In the genomic region with DNA sequence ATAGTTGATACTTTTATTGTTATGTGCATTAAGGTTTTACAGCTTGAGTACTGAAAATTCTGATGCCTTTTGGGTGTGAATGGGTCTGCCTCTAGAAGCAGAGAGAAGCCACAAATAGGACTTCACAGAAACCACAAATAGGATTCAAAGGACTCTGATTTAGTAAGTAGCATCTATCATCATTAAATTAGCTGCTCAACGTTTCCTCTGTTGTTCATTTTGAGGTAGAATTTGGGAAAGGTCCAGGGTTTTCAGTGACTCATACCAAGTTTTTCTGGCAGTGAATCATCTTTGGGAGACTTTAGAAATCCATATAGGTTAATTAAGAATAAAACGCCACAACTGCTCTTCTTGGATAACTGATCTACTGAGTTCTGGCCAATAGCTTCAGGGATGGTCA, we compare ENCODE assay signal across 13 cellular contexts.
A peak's percentile ranks its signal among the peaks of the same experiment; 100 is the strongest.
DNase-seq lines count a peak whose midpoint lies in the region; ATAC-seq and TF ChIP-seq lines count a peak whose summit lies in the region.
"Had no signal": no experiment of that assay in that cellular context is flagged by ENCODE, and none has a peak within 500 bp of the region (broad histone marks: within the 10 kb centered on the region; RNA-seq: fewer than 3 reads in every experiment).

No MANE protein-coding gene starts in this region.

- DNase-seq in EL, result peak; percentile 70
- DNase-seq in PC-9, result peak; percentile 12 to 58
- DNase-seq in epithelial cell of esophagus (ENCODE audit: low read depth), result peak; percentile 80
- no peak for DNase-seq in omental fat pad (ENCODE audit: low spot score)
- DNase-seq in DMS79 (lab: John Stamatoyannopoulos, UW), result no peak
- DNase-seq: activated naive CD8-positive, alpha-beta T cell treated with anti-CD3 and anti-CD28 coated beads, Interleukin-2, amount 50 U/mL, for 24 hours; Caco-2; effector memory CD4-positive, alpha-beta T cell; NCI-H1048; stomach had no signal

- TF ChIP-seq EP300 in gastroesophageal sphincter (IDR thresholded peaks at IDR 0.05), result no peak

- no peak for TF ChIP-seq CTCF in PC-9 (conservative IDR thresholded peaks at IDR 0.05)
- TF ChIP-seq CTCF in epithelial cell of esophagus (IDR thresholded peaks at IDR 0.05; ENCODE audit: insufficient read depth, low read depth, low read length, missing control alignments), result no peak
- TF ChIP-seq CTCF in omental fat pad (IDR thresholded peaks at IDR 0.05), result no peak
- no peak for TF ChIP-seq CTCF in gastroesophageal sphincter (IDR thresholded peaks at IDR 0.05)

- H3F3A ChIP-seq in PC-9 (ENCODE audit: insufficient read depth, low read depth), result peaks cover 15% of the 10 kb centered on the region

- H3K27me3 ChIP-seq in PC-9 (ENCODE audit: insufficient read depth, low read depth) (no peaks in the 10 kb centered on the region), gastroesophageal sphincter (no peaks in the 10 kb centered on the region)
- H3K27me3 ChIP-seq: stomach had no signal

- peak; percentile 68 for ATAC-seq in omental fat pad (ENCODE audit: low FRiP score)
- no peak for ATAC-seq in GM21576 (IDR thresholded peaks at IDR 0.05; ENCODE audit: unreplicated experiment)
- ATAC-seq in HG02970 (IDR thresholded peaks at IDR 0.05; ENCODE audit: low FRiP score, unreplicated experiment), result no peak
- no peak for ATAC-seq in gastroesophageal sphincter
- ATAC-seq: activated naive CD8-positive, alpha-beta T cell treated with anti-CD3 and anti-CD28 coated beads, Interleukin-2, amount 50 U/mL, for 24 hours had no signal

- H3K4me3 ChIP-seq in PC-9 (no peak overlapping the region), epithelial cell of esophagus (ENCODE audit: low read length) (no peak overlapping the region), gastroesophageal sphincter (no peak overlapping the region)
- H3K4me3 ChIP-seq: stomach had no signal

- BruUV-seq in PC-9 (replicated peaks; lab: Mats Ljungman, UMichigan), result no TSS peak

- CTCF ChIA-PET in PC-9 (lab: Charles Lee), result no interaction called here

- 0 out of 2 replicates have a peak, but pooled peaks cover 4% of the 10 kb centered on the region for H3K9me3 ChIP-seq in PC-9 (ENCODE audit: insufficient read depth, low read depth)
- H3K9me3 ChIP-seq in gastroesophageal sphincter, result no peaks in the 10 kb centered on the region
- H3K9me3 ChIP-seq: Caco-2, stomach had no signal

- H3K27ac ChIP-seq in PC-9 (no peak overlapping the region), gastroesophageal sphincter (no peak overlapping the region)
- H3K27ac ChIP-seq: stomach had no signal

- no peaks in the 10 kb centered on the region for H3K9me2 ChIP-seq in PC-9 (ENCODE audit: insufficient read depth)

- no peak for TF ChIP-seq POLR2A in gastroesophageal sphincter (IDR thresholded peaks at IDR 0.05)

- H2AFZ ChIP-seq in PC-9, result no peak overlapping the region

- H3K4me1 ChIP-seq in PC-9 (replicated peaks; ENCODE audit: insufficient read depth) (peaks cover 27% of the 10 kb centered on the region), gastroesophageal sphincter (peaks cover 0 to 5% (median 0%) of the 10 kb centered on the region in 3 donors)
- H3K4me1 ChIP-seq: Caco-2 had no signal

- 9 to 14% methylated on average over 2 of the region's 2 CpGs for WGBS in gastroesophageal sphincter (ENCODE audit: low coverage in 1 of 2), 2 donors

- intact Hi-C loops in PC-9 (cut with micrococcal nuclease; ENCODE audit: unreplicated experiment), result no loop called here

- POLR2A ChIA-PET in PC-9 (lab: Charles Lee; ENCODE audit: unreplicated experiment), result no interaction called here

- H3K79me2 ChIP-seq in PC-9 (ENCODE audit: low read depth), result no peaks in the 10 kb centered on the region

- H3K4me2 ChIP-seq in PC-9, result no peak overlapping the region

- H3K36me3 ChIP-seq in PC-9 (ENCODE audit: low read depth), result no peaks in the 10 kb centered on the region
- H3K36me3 ChIP-seq in gastroesophageal sphincter, result no peaks in the 10 kb centered on the region
- H3K36me3 ChIP-seq: stomach had no signal

- H4K20me1 ChIP-seq in PC-9 (ENCODE audit: insufficient read depth), result no peaks in the 10 kb centered on the region

Comparison
In these comparisons a context has a peak if more than half of its experiments do, and no peak if none do; other contexts are left out.
1. DNase-seq: peak in EL (single experiment), PC-9 (2 of 2) and epithelial cell of esophagus (single experiment); none in omental fat pad (single experiment) and DMS79 (single experiment).